Comparison of ENCODE assay signal across 8 cellular contexts in the genomic region with DNA sequence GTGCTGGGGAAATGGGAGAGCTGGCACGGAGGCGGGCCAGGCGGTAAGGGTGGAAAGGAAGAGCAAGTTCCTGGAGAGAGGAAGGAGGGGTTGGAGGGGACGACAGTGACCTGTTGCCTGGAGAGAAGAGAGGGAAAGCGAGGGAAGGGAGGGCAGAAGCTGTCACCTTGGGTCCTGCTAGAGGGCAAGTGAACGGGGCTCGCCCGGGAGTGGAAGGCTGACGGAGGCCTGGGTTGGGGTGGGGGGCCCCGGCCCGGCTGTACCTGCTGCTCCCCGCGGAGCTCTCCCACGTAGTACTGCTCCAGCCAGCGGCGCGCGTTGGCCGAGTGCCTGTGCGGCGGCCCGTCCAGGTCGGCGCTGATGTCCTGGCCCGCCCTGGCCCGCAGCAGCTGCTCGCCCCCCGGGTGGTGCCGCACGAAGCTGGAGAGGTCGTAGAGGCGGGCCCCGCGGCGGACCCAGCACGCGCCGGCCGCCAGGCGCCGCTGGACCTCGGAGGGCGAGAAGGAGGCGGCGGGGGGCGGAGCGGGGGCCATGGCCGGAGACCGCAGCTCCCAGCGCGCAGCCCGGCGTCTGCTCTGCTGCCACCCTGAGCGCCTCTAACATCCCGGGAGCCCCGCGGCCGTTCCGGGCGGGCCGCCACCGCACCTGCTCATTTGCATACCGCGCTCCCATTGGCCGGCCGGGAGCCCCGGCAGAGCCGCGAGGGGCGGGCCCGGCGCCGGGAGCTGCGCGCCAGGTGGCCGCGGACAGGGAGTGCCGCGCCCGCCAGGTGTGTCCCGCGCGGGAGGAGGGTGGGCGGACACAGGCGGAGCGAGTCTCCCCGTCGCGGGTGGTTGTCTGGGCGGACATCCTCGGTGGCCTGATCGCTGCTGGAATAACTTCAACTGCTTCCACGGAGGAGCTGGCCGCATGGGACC. TPM values are rescaled to one million over a fixed set of nuclear protein-coding genes. Genes with fewer than 3 reads are reported as not detected.
DNase-seq lines count a peak whose midpoint lies in the region; ATAC-seq and TF ChIP-seq lines count a peak whose summit lies in the region.

A gene with protein sequence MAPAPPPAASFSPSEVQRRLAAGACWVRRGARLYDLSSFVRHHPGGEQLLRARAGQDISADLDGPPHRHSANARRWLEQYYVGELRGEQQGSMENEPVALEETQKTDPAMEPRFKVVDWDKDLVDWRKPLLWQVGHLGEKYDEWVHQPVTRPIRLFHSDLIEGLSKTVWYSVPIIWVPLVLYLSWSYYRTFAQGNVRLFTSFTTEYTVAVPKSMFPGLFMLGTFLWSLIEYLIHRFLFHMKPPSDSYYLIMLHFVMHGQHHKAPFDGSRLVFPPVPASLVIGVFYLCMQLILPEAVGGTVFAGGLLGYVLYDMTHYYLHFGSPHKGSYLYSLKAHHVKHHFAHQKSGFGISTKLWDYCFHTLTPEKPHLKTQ (minus strand): TSS at position 598 of the 917 bp plus-strand sequence. CDS start 65 bp downstream, at position 533.

- H3K27ac ChIP-seq in DOHH2 (ENCODE audit: low read depth, low read length): no peak within 1 kb of the TSS
- H3K27ac ChIP-seq in KMS-11: no peak within 1 kb of the TSS
- no peak within 1 kb of the TSS for H3K27ac ChIP-seq in osteoblast (ENCODE audit: low read depth, low read length)
- peak within 1 kb of the TSS in 2 of 3 donors; percentile 56 to 57 for H3K27ac ChIP-seq in thyroid gland

- H2AFZ ChIP-seq in KMS-11 (ENCODE audit: low read depth) (peak within 1 kb of the TSS; percentile 56), osteoblast (ENCODE audit: low read length) (no peak within 1 kb of the TSS)

- H3K27ac Mint-ChIP-seq in glutamatergic neuron (ENCODE audit: unreplicated experiment): no peak within 1 kb of the TSS

- H3K4me1 ChIP-seq in DOHH2 (ENCODE audit: control insufficient read depth, low read length): peaks cover 22% of the 10 kb centered on the region
- H3K4me1 ChIP-seq in KMS-11 (ENCODE audit: low read depth, poor library complexity, severe bottlenecking): peaks cover 5% of the 10 kb centered on the region
- H3K4me1 ChIP-seq in osteoblast (ENCODE audit: insufficient read depth, low read length): no peaks in the 10 kb centered on the region
- peaks cover 10 to 20% of the 10 kb centered on the region in 2 donors for H3K4me1 ChIP-seq in thyroid gland

- peak in 1 of 2 donors; percentile 93 for TF ChIP-seq POLR2A in thyroid gland (IDR thresholded peaks at IDR 0.05)

- H4K20me1 ChIP-seq in DOHH2 (ENCODE audit: control insufficient read depth, insufficient read depth, low read depth, low read length) (no peaks in the 10 kb centered on the region; the same call in 1 of the 2 replicates), KMS-11 (ENCODE audit: insufficient read depth) (no peaks in the 10 kb centered on the region), osteoblast (ENCODE audit: insufficient read depth, low read length) (no peaks in the 10 kb centered on the region)

- 1 to 2% methylated on average over 28 to 52 of the region's 94 CpGs for WGBS in thyroid gland, 2 donors

- no peak within 1 kb of the TSS for H3K9ac ChIP-seq in KMS-11

- H3K36me3 ChIP-seq in DOHH2 (ENCODE audit: control insufficient read depth, low read length) (no peaks in the 10 kb centered on the region), KMS-11 (ENCODE audit: insufficient read depth) (no peaks in the 10 kb centered on the region), osteoblast (ENCODE audit: insufficient read depth, low read length) (no peaks in the 10 kb centered on the region), thyroid gland (no peaks in the 10 kb centered on the region)

- H3K27me3 Mint-ChIP-seq in glutamatergic neuron (ENCODE audit: unreplicated experiment): peaks cover 6% of the 10 kb centered on the region

- H3K27me3 ChIP-seq in DOHH2 (ENCODE audit: control insufficient read depth, low read length) (peaks cover 17% of the 10 kb centered on the region), KMS-11 (ENCODE audit: insufficient read depth, low read depth) (0 out of 2 replicates have a peak, but pooled peaks cover 3% of the 10 kb centered on the region), osteoblast (ENCODE audit: insufficient read depth, low read length) (peaks cover 50% of the 10 kb centered on the region), thyroid gland (no peaks in the 10 kb centered on the region)

- H3K4me1 Mint-ChIP-seq in glutamatergic neuron (ENCODE audit: low read depth, unreplicated experiment): no peaks in the 10 kb centered on the region

- peaks cover 2% of the 10 kb centered on the region for H3K9me3 Mint-ChIP-seq in glutamatergic neuron (ENCODE audit: unreplicated experiment)

- H3K4me2 ChIP-seq in DOHH2 (ENCODE audit: low read length) (peak within 1 kb of the TSS; percentile 63), KMS-11 (peak within 1 kb of the TSS; percentile 71), osteoblast (ENCODE audit: insufficient read depth, low read length) (peak within 1 kb of the TSS; percentile 45)

- H3K79me2 ChIP-seq in DOHH2 (ENCODE audit: control insufficient read depth, low read length) (no peaks in the 10 kb centered on the region), KMS-11 (ENCODE audit: insufficient read depth, low read depth) (no peaks in the 10 kb centered on the region), osteoblast (ENCODE audit: insufficient read depth, low read length) (no peaks in the 10 kb centered on the region)

- ATAC-seq in GM21737 (IDR thresholded peaks at IDR 0.05; ENCODE audit: unreplicated experiment): peak; percentile 80

- DNase-seq in RPMI7951 (ENCODE audit: low read depth) (peak; percentile 63), activated gamma-delta T cell (lab: John Stamatoyannopoulos, UW) (peak; percentile 42), glutamatergic neuron (peak; percentile 87), osteoblast (ENCODE audit: insufficient read length, low spot score, missing footprints) (peak; percentile 94), thyroid gland (peak; percentile 95 to 96)

- TF ChIP-seq CTCF in DOHH2 (IDR thresholded peaks at IDR 0.05; ENCODE audit: low read depth, low read length, poor library complexity, severe bottlenecking): no peak
- no peak for TF ChIP-seq CTCF in KMS-11 (conservative IDR thresholded peaks at IDR 0.05; ENCODE audit: low read depth, low read length)
- TF ChIP-seq CTCF in glutamatergic neuron (IDR thresholded peaks at IDR 0.05; ENCODE audit: partially characterized antibody, unreplicated experiment): peak; percentile 62
- no peak for TF ChIP-seq CTCF in osteoblast (IDR thresholded peaks at IDR 0.05; ENCODE audit: extremely low read depth, low read depth, low read length)
- TF ChIP-seq CTCF in thyroid gland (IDR thresholded peaks at IDR 0.05): peak in 4 of 6 experiments; percentile 29 to 59 (median 48)

- H3K9me2 ChIP-seq in DOHH2 (replicated peaks; ENCODE audit: control insufficient read depth, low read length): no peaks in the 10 kb centered on the region

- intact Hi-C loops in thyroid gland (cut with DNase I): no loop called here

- peaks cover 4% of the 10 kb centered on the region for H3K36me3 Mint-ChIP-seq in glutamatergic neuron (ENCODE audit: unreplicated experiment)

- peak within 1 kb of the TSS; percentile 57 for H3K4me3 ChIP-seq in DOHH2 (ENCODE audit: low read length)
- no peak within 1 kb of the TSS for H3K4me3 ChIP-seq in KMS-11 (IDR thresholded peaks at IDR 0.05; ENCODE audit: insufficient read depth, low read depth, low read length)
- peak within 1 kb of the TSS; percentile 42 for H3K4me3 ChIP-seq in osteoblast (ENCODE audit: insufficient read depth, low read length)
- peak within 1 kb of the TSS in 2 of 3 donors; percentile 28 to 49 for H3K4me3 ChIP-seq in thyroid gland (replicated peaks in 1 of 3)

- peak within 1 kb of the TSS; percentile 84 for H3K4me3 Mint-ChIP-seq in glutamatergic neuron (ENCODE audit: unreplicated experiment)

- no peaks in the 10 kb centered on the region for H3F3A ChIP-seq in DOHH2 (ENCODE audit: control insufficient read depth, insufficient read depth)

- H3K9me3 ChIP-seq in DOHH2 (ENCODE audit: control insufficient read depth, insufficient read depth, low read length) (no peaks in the 10 kb centered on the region), osteoblast (ENCODE audit: low read depth, low read length) (no peaks in the 10 kb centered on the region), thyroid gland (no peaks in the 10 kb centered on the region)

RNA-seq across cellular contexts. Expression of the gene that starts here (rescaled TPM):
- not detected in 2 replicates for total RNA-seq in RPMI7951 (2014; rRNA removed; shearing (Covaris generic))
- not detected for total RNA-seq in glutamatergic neuron (ENCODE audit: unreplicated experiment)
- total RNA-seq in osteoblast: not detected in 2 replicates
- 1 to 10 TPM; 1.2 to 4.2 (median 2.0) TPM for total RNA-seq in thyroid gland

Comparison
In these comparisons a context has a peak if more than half of its experiments do, and no peak if none do; other contexts are left out.
1. Peak in DNase-seq in RPMI7951; RNA of the gene not detected or under 1 TPM.
2. Peak in DNase-seq in glutamatergic neuron; RNA of the gene not detected or under 1 TPM.
3. Peak in DNase-seq, H3K4me3 ChIP-seq and H3K4me2 ChIP-seq in osteoblast; RNA of the gene not detected or under 1 TPM.
4. H3K27ac ChIP-seq: peak in thyroid gland (2 of 3); none in DOHH2 (single experiment), KMS-11 (single experiment) and osteoblast (single experiment).
5. CTCF ChIP-seq: peak in glutamatergic neuron (single experiment) and thyroid gland (4 of 6); none in DOHH2 (single experiment), KMS-11 (single experiment) and osteoblast (single experiment).
6. DNase-seq: peak in every context shown above with its lines; median percentile 96 in thyroid gland; 94 in osteoblast; 87 in glutamatergic neuron; 63 in RPMI7951; 42 in activated gamma-delta T cell.
7. Peak in every context shown above with its lines, with median percentiles within 50 percentile points of each other: H3K4me2 ChIP-seq.